In genomic region chr4:140149851-140150635, GRCh38 we compare ENCODE assay signal across 8 cellular contexts.
A peak's percentile ranks its signal among the peaks of the same experiment; 100 is the strongest.
DNase-seq lines count a peak whose midpoint lies in the region; ATAC-seq lines count a peak whose summit lies in the region.

No MANE protein-coding gene starts in this region.

- ATAC-seq in HG02852 (IDR thresholded peaks at IDR 0.05; ENCODE audit: unreplicated experiment) = no peak

- DNase-seq in NK-92 treated with Interleukin-12 subunit alpha and Interleukin-12 subunit beta, amount 100 ng/mL, for 24 hours (lab: John Stamatoyannopoulos, UW) = peak; percentile 44
- DNase-seq in NK-92 (lab: John Stamatoyannopoulos, UW; ENCODE audit: unreplicated experiment) = no peak
- DNase-seq in NCI-H2029 treated with DMSO at 0.1 percent for 48 hours (lab: John Stamatoyannopoulos, UW) = peak; percentile 42
- DNase-seq in activated CD4-positive, alpha-beta T cell treated with anti-CD3 and anti-CD28 coated beads for 1 hour = peak; percentile 54
- peak; percentile 75 for DNase-seq in kidney tubule cell (ENCODE audit: low spot score)
- peak; percentile 29 to 59 for DNase-seq in stimulated activated CD4-positive, alpha-beta T cell treated with anti-CD3 and anti-CD28 coated beads, Interleukin-1b, Interleukin-23, amount 100 ng/mL, for 4 hours (ENCODE audit: low read depth in 2 of 2)

- peak overlapping the region; percentile 85 for H3K27ac ChIP-seq in cingulate gyrus (ENCODE audit: low read depth, low read length)
